ENCODE assay signal across 8 cellular contexts in genomic region chr12:42023733-42024494, GRCh38.
DNase-seq lines count a peak whose midpoint lies in the region; ATAC-seq and TF ChIP-seq lines count a peak whose summit lies in the region.

No MANE protein-coding gene starts in this region.

- DNase-seq in A172 (ENCODE audit: low spot score), result peak; percentile 45
- peak; percentile 70 for DNase-seq in NCI-H2107 treated with DMSO at 0.1 percent for 48 hours (lab: John Stamatoyannopoulos, UW; ENCODE audit: unreplicated experiment)
- DNase-seq in activated CD4-positive, alpha-beta T cell treated with anti-CD3 and anti-CD28 coated beads for 4 hours, result peak; percentile 38 to 61
- DNase-seq in dedifferentiated amniotic fluid mesenchymal stem cell (ENCODE audit: extremely low spot score), result peak; percentile 73
- peak; percentile 76 to 81 (median 78) for DNase-seq in right lobe of liver
- peak; percentile 71 for DNase-seq in stimulated activated CD4-positive, alpha-beta T cell treated with anti-CD3 and anti-CD28 coated beads, Interleukin-4, amount 100 ng/mL, for 24 hours

- no peaks in the 10 kb centered on the region for H3K9me3 ChIP-seq in right lobe of liver

- 7% methylated on average over 18 of the region's 25 CpGs for WGBS in right lobe of liver (ENCODE audit: insufficient coverage, low coverage, low lambda C conversion rate, missing lambda C conversion rate)

- H3K27ac ChIP-seq in right lobe of liver, result no peak overlapping the region

- H3K36me3 ChIP-seq in right lobe of liver, result no peaks in the 10 kb centered on the region

- peak overlapping the region; percentile 17 to 43 (median 34) for H3K4me3 ChIP-seq in right lobe of liver

- no peaks in the 10 kb centered on the region for H3K27me3 ChIP-seq in right lobe of liver

- TF ChIP-seq POLR2A in right lobe of liver (IDR thresholded peaks at IDR 0.05), result no peak

- H3K4me1 ChIP-seq in right lobe of liver, result peaks cover 0 to 5% (median 0%) of the 10 kb centered on the region in 4 donors

- peak; percentile 81 to 96 (median 94) for TF ChIP-seq CTCF in right lobe of liver (IDR thresholded peaks at IDR 0.05)

- intact Hi-C loops in right lobe of liver (cut with DNase I), result loop anchor here in 1 of 2 donors (10.0 kb wide), 1 partner anchor 1079 kb away; no protein-coding TSS in a partner anchor

- ATAC-seq in GM18502 (IDR thresholded peaks at IDR 0.05; ENCODE audit: poor library complexity, unreplicated experiment), result peak; percentile 96
- ATAC-seq in HG02981 (IDR thresholded peaks at IDR 0.05; ENCODE audit: unreplicated experiment), result peak; percentile 89
- peak; percentile 92 to 98 (median 96) for ATAC-seq in right lobe of liver
